ENCODE assay signal across 19 cellular contexts in genomic region chr9:129463477-129463876, GRCh38.
"Had no signal": no experiment of that assay in that cellular context is flagged by ENCODE, and none has a peak within 500 bp of the region (broad histone marks: within the 10 kb centered on the region; RNA-seq: fewer than 3 reads in every experiment).

No MANE protein-coding gene starts in this region.

- H3K27ac ChIP-seq: upper lobe of right lung, WERI-Rb-1 had no signal

- H3K9me3 ChIP-seq: esophagus muscularis mucosa, mucosa of descending colon, spleen, upper lobe of right lung had no signal

- H3K27ac Mint-ChIP-seq: activated CD4-positive, alpha-beta T cell treated with anti-CD3 and anti-CD28 coated beads for 36 hours; activated CD8-positive, alpha-beta T cell treated with anti-CD3 and anti-CD28 coated beads for 36 hours; activated naive CD4-positive, alpha-beta T cell treated with anti-CD3 and anti-CD28 coated beads, Interleukin-2, amount 50 U/mL, for 72 hours; stimulated activated naive CD8-positive, alpha-beta T cell treated with anti-CD3 and anti-CD28 coated beads, Interleukin-15, Interleukin-2, amounts not matched to agents 100 ng/mL and 50 ng/mL, for 24 hours had no signal

- H3K27me3 ChIP-seq: esophagus muscularis mucosa, spleen, upper lobe of right lung had no signal

- H3K27me3 Mint-ChIP-seq: activated CD4-positive, alpha-beta T cell treated with anti-CD3 and anti-CD28 coated beads for 36 hours; activated CD8-positive, alpha-beta T cell treated with anti-CD3 and anti-CD28 coated beads for 36 hours; naive thymus-derived CD4-positive, alpha-beta T cell; stimulated activated naive CD8-positive, alpha-beta T cell treated with anti-CD3 and anti-CD28 coated beads, Interleukin-15, Interleukin-2, amounts not matched to agents 100 ng/mL and 50 ng/mL, for 24 hours had no signal

- H3K4me3 Mint-ChIP-seq: activated CD4-positive, alpha-beta T cell treated with anti-CD3 and anti-CD28 coated beads for 36 hours; activated CD8-positive, alpha-beta T cell treated with anti-CD3 and anti-CD28 coated beads for 36 hours; activated T-cell treated with anti-CD3 and anti-CD28 coated beads, Interleukin-2, amount 50 U/mL, for 4 hours; naive thymus-derived CD4-positive, alpha-beta T cell; stimulated activated naive CD8-positive, alpha-beta T cell treated with anti-CD3 and anti-CD28 coated beads, Interleukin-15, Interleukin-2, amounts not matched to agents 100 ng/mL and 50 ng/mL, for 24 hours had no signal

- H3K4me3 ChIP-seq: coronary artery, esophagus muscularis mucosa, mucosa of descending colon, spleen, upper lobe of right lung had no signal

- FAIRE-seq: keratinocyte had no signal

- H3K36me3 ChIP-seq: esophagus muscularis mucosa, spleen, upper lobe of right lung, WERI-Rb-1 had no signal

- H3K36me3 Mint-ChIP-seq: activated naive CD4-positive, alpha-beta T cell treated with anti-CD3 and anti-CD28 coated beads, Interleukin-2, amount 50 U/mL, for 72 hours; naive thymus-derived CD4-positive, alpha-beta T cell had no signal

- H3K9me3 Mint-ChIP-seq: activated CD8-positive, alpha-beta T cell treated with anti-CD3 and anti-CD28 coated beads for 36 hours; activated naive CD4-positive, alpha-beta T cell treated with anti-CD3 and anti-CD28 coated beads, Interleukin-2, amount 50 U/mL, for 72 hours; activated T-cell treated with anti-CD3 and anti-CD28 coated beads, Interleukin-2, amount 50 U/mL, for 4 hours; stimulated activated naive CD8-positive, alpha-beta T cell treated with anti-CD3 and anti-CD28 coated beads, Interleukin-15, Interleukin-2, amounts not matched to agents 100 ng/mL and 50 ng/mL, for 24 hours had no signal

- ATAC-seq: activated CD4-positive, alpha-beta T cell treated with anti-CD3 and anti-CD28 coated beads for 36 hours; activated CD8-positive, alpha-beta T cell treated with anti-CD3 and anti-CD28 coated beads for 36 hours; activated naive CD4-positive, alpha-beta T cell treated with anti-CD3 and anti-CD28 coated beads, Interleukin-2, amount 50 U/mL, for 72 hours; activated T-cell treated with anti-CD3 and anti-CD28 coated beads, Interleukin-2, amount 50 U/mL, for 4 hours; left lobe of liver; mucosa of descending colon; naive thymus-derived CD4-positive, alpha-beta T cell; sciatic nerve; upper lobe of right lung had no signal

- DNase-seq: activated CD4-positive, alpha-beta T cell treated with anti-CD3 and anti-CD28 coated beads for 36 hours; activated CD8-positive, alpha-beta T cell treated with anti-CD3 and anti-CD28 coated beads for 36 hours; activated effector memory CD4-positive, alpha-beta T cell treated with Interleukin-2 at 50 U/mL for 16 hours; activated T-cell treated with anti-CD3 and anti-CD28 coated beads, Interleukin-2, amount 50 U/mL, for 4 hours; caudate nucleus; effector CD4-positive, alpha-beta T cell; mammary epithelial cell; naive thymus-derived CD4-positive, alpha-beta T cell; spleen; upper lobe of right lung; WERI-Rb-1 had no signal
